In the genomic region with DNA sequence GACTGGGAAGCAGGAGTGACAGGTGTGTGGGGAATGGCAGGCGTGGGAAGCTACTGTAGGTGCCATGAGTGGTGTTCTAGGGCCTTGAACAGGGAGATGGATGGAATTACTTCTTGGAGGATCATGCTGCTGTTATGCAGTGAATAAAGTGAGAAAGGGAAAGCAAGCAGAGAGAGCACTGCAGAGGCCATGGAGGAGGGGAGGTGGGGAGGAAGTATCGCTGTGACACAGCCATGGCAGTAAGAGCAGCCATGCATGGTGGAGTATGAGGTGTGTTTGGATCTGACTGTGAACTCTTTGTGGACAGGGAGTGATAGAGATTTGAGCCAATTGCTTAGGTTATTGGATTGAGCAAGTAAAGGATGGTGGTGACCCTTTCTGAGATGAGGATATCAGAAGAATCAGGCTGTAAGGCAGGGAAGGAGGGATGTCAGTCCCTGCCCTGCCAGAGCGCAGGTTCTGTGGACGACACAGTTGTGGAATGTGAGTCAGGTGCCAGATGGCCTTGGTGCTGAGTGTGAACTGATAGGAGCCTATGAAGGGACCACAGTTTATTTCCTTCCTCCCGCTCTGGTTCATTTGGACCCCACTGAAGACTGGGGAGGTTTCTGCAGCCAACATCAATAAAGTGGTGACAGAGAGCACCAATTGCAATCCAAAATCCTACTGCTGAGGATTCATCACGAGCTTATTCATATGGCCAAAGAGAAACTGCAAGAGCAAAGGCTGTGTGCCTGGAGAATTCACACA, we compare ENCODE assay signal across 1 cellular context.
TF ChIP-seq lines count a peak whose summit lies in the region.

No MANE protein-coding gene starts in this region.

TF ChIP-seq in IMR-90, 13 proteins besides CTCF, POLR2A, EP300 and RAD21 (continued from another document):
- TF ChIP-seq ELK1 (IDR thresholded peaks at IDR 0.05; ENCODE audit: borderline replicate concordance, low read depth, low read length) = no peak
- no peak for TF ChIP-seq MAZ (IDR thresholded peaks at IDR 0.05; ENCODE audit: borderline replicate concordance, low read depth, low read length)
- no peak for TF ChIP-seq NFE2L2 (IDR thresholded peaks at IDR 0.05; ENCODE audit: low read depth, low read length)
- no peak for TF ChIP-seq FOS (IDR thresholded peaks at IDR 0.05; ENCODE audit: low read depth, low read length)
- no peak for TF ChIP-seq RCOR1 (IDR thresholded peaks at IDR 0.05; ENCODE audit: insufficient replicate concordance, low read length)
- no peak for TF ChIP-seq SMC3 (IDR thresholded peaks at IDR 0.05; ENCODE audit: low read depth, low read length)
- TF ChIP-seq MAFK (IDR thresholded peaks at IDR 0.05; ENCODE audit: low read depth, low read length) = no peak
- TF ChIP-seq MXI1 (IDR thresholded peaks at IDR 0.05; ENCODE audit: borderline replicate concordance, low read depth, low read length) = no peak
- TF ChIP-seq CEBPB (IDR thresholded peaks at IDR 0.05; ENCODE audit: low read depth, low read length) = no peak
